ENCODE assay signal across 15 cellular contexts in the genomic region with DNA sequence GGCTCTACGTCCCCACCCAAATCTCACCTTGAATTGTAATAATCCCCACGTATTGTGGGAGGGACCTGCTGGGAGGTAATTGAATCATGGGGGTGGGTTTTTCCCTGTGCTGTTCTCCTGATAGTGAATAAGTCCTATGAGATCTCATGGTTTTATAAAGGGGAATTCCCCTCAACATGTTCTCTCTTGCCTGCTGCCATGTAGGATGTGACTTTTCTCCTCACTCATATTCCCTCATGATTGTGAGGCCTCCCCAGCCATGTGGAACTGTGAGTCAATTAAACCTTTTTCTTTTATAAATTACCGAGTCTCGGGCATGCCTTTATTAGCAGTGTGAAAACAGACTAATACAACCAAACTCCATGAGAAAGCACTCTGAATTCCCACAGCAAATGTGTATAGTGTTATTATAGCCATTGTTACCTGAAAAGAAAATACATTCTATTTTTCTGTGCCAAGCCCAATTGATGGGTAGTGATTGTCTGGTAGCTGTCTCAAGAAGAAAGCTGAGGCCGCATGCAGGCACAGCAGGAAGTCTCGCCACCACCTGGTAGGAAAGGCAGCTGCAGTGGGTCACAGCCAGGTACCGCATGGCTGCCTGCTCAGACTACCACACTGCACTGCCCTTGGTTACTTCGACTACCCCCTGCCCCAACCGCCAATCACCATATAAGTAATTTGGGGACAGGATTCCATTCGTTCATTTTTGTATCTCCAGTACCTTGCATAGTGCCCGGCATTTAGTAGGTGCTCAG. TPM values are rescaled to one million over a fixed set of nuclear protein-coding genes. Genes with fewer than 3 reads are reported as not detected.
DNase-seq lines count a peak whose midpoint lies in the region; ATAC-seq and TF ChIP-seq lines count a peak whose summit lies in the region.
"Had no signal": no experiment of that assay in that cellular context is flagged by ENCODE, and none has a peak within 500 bp of the region (broad histone marks: within the 10 kb centered on the region; RNA-seq: fewer than 3 reads in every experiment).

No MANE protein-coding gene starts in this region.

- no peaks in the 10 kb centered on the region for H3K79me1 ChIP-seq in mesendoderm (ENCODE audit: low read length)

- no peak overlapping the region for H3K27ac ChIP-seq in DND-41 (ENCODE audit: low read length)
- peak overlapping the region; percentile 77 to 80 for H3K27ac ChIP-seq in ascending aorta
- H3K27ac ChIP-seq in mesendoderm (ENCODE audit: low read depth, low read length) = no peak overlapping the region
- H3K27ac ChIP-seq in testis = no peak overlapping the region
- no peak overlapping the region for H3K27ac ChIP-seq in caudate nucleus (ENCODE audit: low read depth, low read length)

- TF ChIP-seq POLR2A in testis (IDR thresholded peaks at IDR 0.05) = no peak

- H2AFZ ChIP-seq in DND-41 (ENCODE audit: low read depth, low read length) = no peak overlapping the region

- no peak for ATAC-seq in DND-41 (ENCODE audit: insufficient read depth, low read depth)
- ATAC-seq: activated CD8-positive, alpha-beta T cell treated with anti-CD3 and anti-CD28 coated beads for 36 hours; mucosa of descending colon had no signal

- no peak overlapping the region for H3K27ac Mint-ChIP-seq in HFFc6
- H3K27ac Mint-ChIP-seq: activated CD8-positive, alpha-beta T cell treated with anti-CD3 and anti-CD28 coated beads for 36 hours; activated T-helper 1 cell treated with anti-CD3 and anti-CD28 coated beads, Interleukin-12 subunit alpha, Interleukin-12 subunit beta, Interleukin-2, Interleukin-4 antibody, amounts not matched to agents 30 ng/mL and 10 ng/mL and 1 ng/mL, durations not matched to agents 14 hours and 24 hours and 36 hours had no signal

- H3K18ac ChIP-seq in mesendoderm (ENCODE audit: low read length) = no peak overlapping the region

- H3K4me1 Mint-ChIP-seq in HFFc6 (ENCODE audit: low read depth) = peaks cover 5% of the 10 kb centered on the region; the same call in 1 of the 2 replicates

- H2BK120ac ChIP-seq in mesendoderm (ENCODE audit: low read depth, low read length) = no peak overlapping the region

- no peak overlapping the region for H2BK15ac ChIP-seq in mesendoderm (replicated peaks; ENCODE audit: low read depth)

- H3K4me3 Mint-ChIP-seq in HFFc6 = no peak overlapping the region
- H3K4me3 Mint-ChIP-seq: activated CD8-positive, alpha-beta T cell treated with anti-CD3 and anti-CD28 coated beads for 36 hours; activated T-helper 1 cell treated with anti-CD3 and anti-CD28 coated beads, Interleukin-12 subunit alpha, Interleukin-12 subunit beta, Interleukin-2, Interleukin-4 antibody, amounts not matched to agents 30 ng/mL and 10 ng/mL and 1 ng/mL, durations not matched to agents 14 hours and 24 hours and 36 hours had no signal

- H3K27me3 ChIP-seq in DND-41 (ENCODE audit: insufficient read depth, low read length, poor library complexity) = peaks cover 30% of the 10 kb centered on the region
- no peaks in the 10 kb centered on the region for H3K27me3 ChIP-seq in ascending aorta
- peaks cover 1% of the 10 kb centered on the region for H3K27me3 ChIP-seq in mesendoderm (ENCODE audit: insufficient read depth, low read length, poor library complexity)
- no peaks in the 10 kb centered on the region for H3K27me3 ChIP-seq in testis

- H2BK5ac ChIP-seq in mesendoderm (ENCODE audit: low read length) = no peak overlapping the region

- intact Hi-C loops in ascending aorta (cut with DNase I) = no loop called here
- intact Hi-C loops in testis (cut with DNase I; ENCODE audit: low total_unique reads) = no loop called here

- H3K56ac ChIP-seq in mesendoderm (ENCODE audit: low read length) = no peak overlapping the region

- no peaks in the 10 kb centered on the region for H3K36me3 Mint-ChIP-seq in HFFc6 (ENCODE audit: low read depth)

- H3K4ac ChIP-seq in mesendoderm (ENCODE audit: low read depth, low read length) = no peak overlapping the region

- no peaks in the 10 kb centered on the region for H3K9me3 Mint-ChIP-seq in HFFc6
- H3K9me3 Mint-ChIP-seq: activated T-helper 1 cell treated with anti-CD3 and anti-CD28 coated beads, Interleukin-12 subunit alpha, Interleukin-12 subunit beta, Interleukin-2, Interleukin-4 antibody, amounts not matched to agents 30 ng/mL and 10 ng/mL and 1 ng/mL, durations not matched to agents 14 hours and 24 hours and 36 hours had no signal

- H4K8ac ChIP-seq in mesendoderm (ENCODE audit: low read depth, low read length) = no peak overlapping the region

- peaks cover 38% of the 10 kb centered on the region for H3K27me3 Mint-ChIP-seq in HFFc6 (ENCODE audit: insufficient read depth)

- no peak overlapping the region for H3K23ac ChIP-seq in mesendoderm (ENCODE audit: low read length)

- DNase-seq in DND-41 (peak; percentile 11), HFFc6 (no peak), ascending aorta (ENCODE audit: low spot score in 2 of 2) (no peak), mesendoderm (peak; percentile 37), testis (no peak), HCEC 1CT (no peak), caudate nucleus (lab: John Stamatoyannopoulos, UW) (no peak)
- DNase-seq: activated CD8-positive, alpha-beta T cell treated with anti-CD3 and anti-CD28 coated beads for 36 hours; AML-193; mucosa of descending colon; NCI-H526; substantia nigra; SW 1271 had no signal

- H3K4me3 ChIP-seq in DND-41 (ENCODE audit: low read depth in 1 of 2, low read length in 2 of 2) (no peak overlapping the region), ascending aorta (no peak overlapping the region), mesendoderm (ENCODE audit: low read length) (no peak overlapping the region), testis (no peak overlapping the region)
- H3K4me3 ChIP-seq: mucosa of descending colon had no signal

- H3K9me3 ChIP-seq in DND-41 (ENCODE audit: insufficient read depth, low read length, severe bottlenecking) = no peaks in the 10 kb centered on the region
- no peaks in the 10 kb centered on the region for H3K9me3 ChIP-seq in ascending aorta
- no peaks in the 10 kb centered on the region for H3K9me3 ChIP-seq in testis
- H3K9me3 ChIP-seq: mucosa of descending colon had no signal

- TF ChIP-seq CTCF in DND-41 (IDR thresholded peaks at IDR 0.05; ENCODE audit: borderline replicate concordance, extremely low read depth, low read length, poor library complexity, severe bottlenecking) = peak; percentile 47
- TF ChIP-seq CTCF in HFFc6 (IDR thresholded peaks at IDR 0.05) = 0 out of 2 replicates have a peak, but pooled peaks have one; percentile 12
- no peak for TF ChIP-seq CTCF in ascending aorta (IDR thresholded peaks at IDR 0.05)
- no peak for TF ChIP-seq CTCF in testis (IDR thresholded peaks at IDR 0.05)

- no peak overlapping the region for H3K4me2 ChIP-seq in DND-41 (ENCODE audit: insufficient read depth, low read length)
- no peak overlapping the region for H3K4me2 ChIP-seq in mesendoderm (ENCODE audit: low read length)

- H3K79me2 ChIP-seq in DND-41 (ENCODE audit: insufficient read depth, low read length) (no peaks in the 10 kb centered on the region), mesendoderm (ENCODE audit: control insufficient read depth, insufficient read depth, low read length) (no peaks in the 10 kb centered on the region)

- H3K4me1 ChIP-seq in DND-41 (ENCODE audit: insufficient read depth, low read length) (no peaks in the 10 kb centered on the region), ascending aorta (peaks cover 0 to 11% of the 10 kb centered on the region in 2 donors), mesendoderm (ENCODE audit: control insufficient read depth, low read depth, low read length) (no peaks in the 10 kb centered on the region), testis (peaks cover 6% of the 10 kb centered on the region)

- no peak overlapping the region for H2AK5ac ChIP-seq in mesendoderm (ENCODE audit: low read length)

- H3K36me3 ChIP-seq in DND-41 (ENCODE audit: insufficient read depth, low read length) (no peaks in the 10 kb centered on the region), ascending aorta (no peaks in the 10 kb centered on the region), mesendoderm (ENCODE audit: control insufficient read depth, insufficient read depth, low read length) (no peaks in the 10 kb centered on the region), testis (ENCODE audit: low read depth, missing control alignments) (no peaks in the 10 kb centered on the region)

- WGBS in mesendoderm (ENCODE audit: extremely low coverage, insufficient coverage, low lambda C conversion rate) = no CpG with 5 or more reads among the region's 11 CpGs
- 94 to 97% methylated on average over 11 of the region's 11 CpGs for WGBS in testis, 2 donors

- H3K9ac ChIP-seq in DND-41 (ENCODE audit: low read depth, low read length) (no peak overlapping the region), mesendoderm (ENCODE audit: low read length) (no peak overlapping the region)

- no peak overlapping the region for H4K5ac ChIP-seq in mesendoderm (ENCODE audit: low read length)

- H4K20me1 ChIP-seq in DND-41 (ENCODE audit: insufficient read depth, low read length) = no peaks in the 10 kb centered on the region

RNA-seq across cellular contexts. Expression of a gene that starts 10.3 kb away (rescaled TPM):
- total RNA-seq in HFFc6 (2021; fragmentation: NEBNext Ultra II Directional; extraction: Animal tissue kit (Norgen Biotek cat#: 25700)) = not detected
- total RNA-seq in ascending aorta (8.1 TPM), testis (10 to 100 TPM; 42.4 to 65.4 TPM)
- 0.22 TPM for polyA plus RNA-seq in mesendoderm (2013, experiment 1 of 2)
- 0.14 TPM for polyA plus RNA-seq in mesendoderm (2013, experiment 2 of 2)
- 14.1 TPM for polyA plus RNA-seq in testis (ENCODE audit: insufficient read depth, low read depth, low replicate concordance)
- total RNA-seq: activated CD8-positive, alpha-beta T cell treated with anti-CD3 and anti-CD28 coated beads for 36 hours; fibroblast of villous mesenchyme had no signal

Comparison
In these comparisons a context has a peak if more than half of its experiments do, and no peak if none do; other contexts are left out.
1. DNase-seq: peak in DND-41 (single experiment) and mesendoderm (single experiment); none in HFFc6 (single experiment), ascending aorta (0 of 2), testis (single experiment), HCEC 1CT (single experiment) and caudate nucleus (0 of 61).
2. H3K27ac ChIP-seq: peak in ascending aorta (2 of 2); none in DND-41 (single experiment), mesendoderm (single experiment), testis (0 of 2) and caudate nucleus (single experiment).
3. CTCF ChIP-seq: peak in DND-41 (single experiment) and HFFc6 (single experiment); none in ascending aorta (0 of 3) and testis (0 of 3).